8 cellular contexts compared by ENCODE assay signal in genomic region chr10:110672580-110672919, GRCh38. TPM values are rescaled to one million over a fixed set of nuclear protein-coding genes. Genes with fewer than 3 reads are reported as not detected.
A peak's percentile ranks its signal among the peaks of the same experiment; 100 is the strongest.
DNase-seq lines count a peak whose midpoint lies in the region; ATAC-seq and TF ChIP-seq lines count a peak whose summit lies in the region.

No MANE protein-coding gene starts in this region.

- H3K9me3 ChIP-seq in CD4-positive, CD25-positive, alpha-beta regulatory T cell (ENCODE audit: control insufficient read depth in 2 of 2, low read length in 2 of 2): no peaks in the 10 kb centered on the region
- H3K9me3 ChIP-seq in OCI-LY3 (ENCODE audit: insufficient read depth, low read length): no peaks in the 10 kb centered on the region
- no peaks in the 10 kb centered on the region for H3K9me3 ChIP-seq in fibroblast of lung (ENCODE audit: control insufficient read depth, insufficient read depth, low read depth, low read length)

- peak overlapping the region; percentile 98 for H3K4me2 ChIP-seq in OCI-LY3 (ENCODE audit: low read length)
- H3K4me2 ChIP-seq in fibroblast of lung (ENCODE audit: extremely low read depth, insufficient read depth, low read length): peak overlapping the region; percentile 92

- peak overlapping the region; percentile 70 for H3K4me3 ChIP-seq in CD4-positive, CD25-positive, alpha-beta regulatory T cell (ENCODE audit: low read depth, low read length)
- H3K4me3 ChIP-seq in OCI-LY3 (ENCODE audit: low read length): peak overlapping the region; percentile 95
- H3K4me3 ChIP-seq in fibroblast of lung (replicated peaks in 1 of 4; ENCODE audit: control extremely low read depth in 1 of 4, insufficient read depth in 1 of 4, low read depth in 3 of 4, low read length in 4 of 4): peak overlapping the region; percentile 53 to 71 (median 60)

- H4K20me1 ChIP-seq in OCI-LY3 (ENCODE audit: insufficient read depth, low read length) (no peaks in the 10 kb centered on the region), fibroblast of lung (ENCODE audit: control insufficient read depth, extremely low read depth, insufficient read depth, low read length) (peaks cover 2% of the 10 kb centered on the region)

- H3K79me2 ChIP-seq in OCI-LY3 (ENCODE audit: low read length): no peaks in the 10 kb centered on the region
- no peaks in the 10 kb centered on the region for H3K79me2 ChIP-seq in fibroblast of lung (ENCODE audit: control insufficient read depth, insufficient read depth, low read length)

- peaks cover 0 to 2% (median 0%) of the 10 kb centered on the region in 7 donors for H3K9me3 Mint-ChIP-seq in CD4-positive, CD25-positive, alpha-beta regulatory T cell
- no peaks in the 10 kb centered on the region for H3K9me3 Mint-ChIP-seq in progenitor cell of endocrine pancreas (ENCODE audit: low read depth)

- peaks cover 0 to 12% (median 5%) of the 10 kb centered on the region in 4 donors for H3K4me1 Mint-ChIP-seq in CD4-positive, CD25-positive, alpha-beta regulatory T cell
- H3K4me1 Mint-ChIP-seq in progenitor cell of endocrine pancreas (ENCODE audit: low read depth): no peaks in the 10 kb centered on the region

- peak overlapping the region in 2 of 3 donors; percentile 39 to 79 for H3K27ac Mint-ChIP-seq in CD4-positive, CD25-positive, alpha-beta regulatory T cell
- peak overlapping the region; percentile 37 for H3K27ac Mint-ChIP-seq in progenitor cell of endocrine pancreas

- no peak for DNase-seq in CD4-positive, CD25-positive, alpha-beta regulatory T cell
- DNase-seq in fibroblast of lung (ENCODE audit: low read depth in 2 of 2) (no peak), progenitor cell of endocrine pancreas (ENCODE audit: low spot score, unreplicated experiment) (no peak), DMS153 treated with DMSO at 0.1 percent for 48 hours (lab: John Stamatoyannopoulos, UW; ENCODE audit: unreplicated experiment) (no peak), NCI-H2171 (lab: John Stamatoyannopoulos, UW) (no peak)
- DNase-seq in stimulated activated CD4-positive, alpha-beta T cell treated with anti-CD3 and anti-CD28 coated beads, Interleukin-4, amount 100 ng/mL, for 24 hours: no peak

- peak overlapping the region; percentile 99 for H2AFZ ChIP-seq in OCI-LY3 (ENCODE audit: low read depth, low read length)
- H2AFZ ChIP-seq in fibroblast of lung (ENCODE audit: low read length): peak overlapping the region; percentile 75

- H3K27me3 ChIP-seq in CD4-positive, CD25-positive, alpha-beta regulatory T cell (ENCODE audit: control insufficient read depth, insufficient read depth, low read length): peaks cover 16% of the 10 kb centered on the region
- H3K27me3 ChIP-seq in OCI-LY3 (ENCODE audit: low read depth, low read length): peaks cover 8% of the 10 kb centered on the region; the same call in 1 of the 2 replicates
- peaks cover 18% of the 10 kb centered on the region for H3K27me3 ChIP-seq in fibroblast of lung (ENCODE audit: control insufficient read depth, insufficient read depth, low read length)

- TF ChIP-seq CTCF in OCI-LY3 (IDR thresholded peaks at IDR 0.05; ENCODE audit: low read depth, low read length) (no peak), fibroblast of lung (conservative IDR thresholded peaks at IDR 0.05 in 1 of 2, IDR thresholded peaks at IDR 0.05 in 1 of 2; ENCODE audit: low read depth in 1 of 2, low read length in 2 of 2) (no peak), progenitor cell of endocrine pancreas (IDR thresholded peaks at IDR 0.05; ENCODE audit: unreplicated experiment) (no peak)

- peak overlapping the region; percentile 32 to 91 (median 88) for H3K4me3 Mint-ChIP-seq in CD4-positive, CD25-positive, alpha-beta regulatory T cell
- H3K4me3 Mint-ChIP-seq in progenitor cell of endocrine pancreas (ENCODE audit: low read depth): peak overlapping the region; percentile 83

- peak; percentile 12 to 25 for ATAC-seq in CD4-positive, CD25-positive, alpha-beta regulatory T cell (ENCODE audit: low read depth in 2 of 2)
- ATAC-seq in GM21737 (IDR thresholded peaks at IDR 0.05; ENCODE audit: unreplicated experiment): peak; percentile 14

- peaks cover 71% of the 10 kb centered on the region for H3K27me3 Mint-ChIP-seq in CD4-positive, CD25-positive, alpha-beta regulatory T cell
- H3K27me3 Mint-ChIP-seq in progenitor cell of endocrine pancreas: peaks cover 64% of the 10 kb centered on the region

- peaks cover 10% of the 10 kb centered on the region for H3K4me1 ChIP-seq in CD4-positive, CD25-positive, alpha-beta regulatory T cell (ENCODE audit: control insufficient read depth, insufficient read depth, low read length, poor library complexity, severe bottlenecking)
- 0 out of 2 replicates have a peak, but pooled peaks cover 3% of the 10 kb centered on the region for H3K4me1 ChIP-seq in OCI-LY3 (ENCODE audit: low read length)
- peaks cover 2% of the 10 kb centered on the region for H3K4me1 ChIP-seq in fibroblast of lung (ENCODE audit: control insufficient read depth, extremely low read depth, insufficient read depth, low read length)

- no peak overlapping the region for H3K27ac ChIP-seq in CD4-positive, CD25-positive, alpha-beta regulatory T cell (ENCODE audit: insufficient read depth, low read length, poor library complexity, severe bottlenecking)
- no peak overlapping the region for H3K27ac ChIP-seq in OCI-LY3 (ENCODE audit: low read length)
- H3K27ac ChIP-seq in fibroblast of lung (ENCODE audit: insufficient read depth, low read length): no peak overlapping the region

- H3K36me3 ChIP-seq in CD4-positive, CD25-positive, alpha-beta regulatory T cell (ENCODE audit: control insufficient read depth, insufficient read depth, low read length): no peaks in the 10 kb centered on the region
- H3K36me3 ChIP-seq in OCI-LY3 (replicated peaks; ENCODE audit: low read depth, low read length): no peaks in the 10 kb centered on the region
- H3K36me3 ChIP-seq in fibroblast of lung (ENCODE audit: control insufficient read depth, insufficient read depth, low read length): no peaks in the 10 kb centered on the region

- H3K36me3 Mint-ChIP-seq in CD4-positive, CD25-positive, alpha-beta regulatory T cell: no peaks in the 10 kb centered on the region
- H3K36me3 Mint-ChIP-seq in progenitor cell of endocrine pancreas (ENCODE audit: insufficient read depth): no peaks in the 10 kb centered on the region

- peak overlapping the region; percentile 70 for H3K9ac ChIP-seq in OCI-LY3 (ENCODE audit: low read length)
- H3K9ac ChIP-seq in fibroblast of lung (ENCODE audit: insufficient read depth, low read length): peak overlapping the region; percentile 62

RNA-seq across cellular contexts. Expression of gene RBM20, which starts 28.4 kb away (rescaled TPM):
- 0.72 TPM for total RNA-seq in CD4-positive, CD25-positive, alpha-beta regulatory T cell
- polyA plus RNA-seq in CD4-positive, CD25-positive, alpha-beta regulatory T cell: under 1 TPM in 1 of 4 donors, not detected in 3; 0.15 TPM
- total RNA-seq in fibroblast of lung: under 0.01 TPM in 2 replicates
- polyA plus RNA-seq in fibroblast of lung: 0.02 and 0.05 TPM in 2 replicates
- polyA plus RNA-seq in fibroblast of lung (2012): 0.03 and 0.06 TPM in 2 replicates
- 0.04 and 0.33 TPM in 2 replicates for polyA minus RNA-seq in fibroblast of lung (ENCODE audit: low replicate concordance)
- total RNA-seq in progenitor cell of endocrine pancreas: 1.5 and 2.7 TPM in 2 replicates
